ENCODE assay signal across 8 cellular contexts in the genomic region with DNA sequence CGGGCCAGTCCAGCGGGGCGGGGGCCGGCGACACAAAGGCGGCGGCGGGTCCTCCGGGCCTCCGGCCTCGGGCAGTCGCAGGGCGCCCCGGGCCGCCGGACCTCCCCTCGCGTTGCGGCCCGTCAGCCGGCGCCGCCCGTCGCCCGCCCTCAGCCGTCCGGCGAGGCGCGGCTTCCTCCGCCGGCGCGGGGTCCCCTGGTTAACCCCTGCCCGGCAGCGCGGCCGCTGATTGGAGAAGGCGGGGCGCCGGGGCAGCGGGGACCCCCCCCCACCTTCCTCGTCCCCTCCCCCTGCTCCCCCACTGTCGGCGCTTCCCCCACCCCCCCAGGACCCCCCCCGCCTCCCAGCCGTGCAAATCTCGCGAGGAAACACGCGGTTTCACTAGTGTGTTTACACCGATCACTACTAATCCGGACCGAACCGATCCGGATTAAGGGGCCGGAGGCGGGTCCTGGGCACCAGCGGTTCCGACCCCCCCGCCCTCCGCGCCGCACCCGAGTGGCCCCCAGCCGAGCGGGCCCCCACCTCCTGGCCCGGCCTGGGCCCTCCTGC. TPM values are rescaled to one million over a fixed set of nuclear protein-coding genes. Genes with fewer than 3 reads are reported as not detected.
A peak's percentile ranks its signal among the peaks of the same experiment; 100 is the strongest.
DNase-seq lines count a peak whose midpoint lies in the region; ATAC-seq and TF ChIP-seq lines count a peak whose summit lies in the region.
"Not testable (repeated sequence)": the region's sequence is repeated elsewhere in the genome, so short reads cannot be mapped to it uniquely, and the experiment has no call there.

Gene TLK2 (plus strand): TSS at position 402 of the 552 bp plus-strand sequence. CDS start 2,301 bp downstream, outside the sequence.

- not testable (repeated sequence) for TF ChIP-seq CTCF in HL-60 (IDR thresholded peaks at IDR 0.05; ENCODE audit: insufficient read depth, low read length)

- peak within 1 kb of the TSS; percentile 71 for H3K27ac ChIP-seq in CD4-positive, alpha-beta memory T cell (ENCODE audit: low read depth, low read length)
- peak within 1 kb of the TSS; percentile 78 for H3K27ac ChIP-seq in HL-60 (replicated peaks)

- intact Hi-C loops in CD4-positive, alpha-beta memory T cell (cut with micrococcal nuclease) = loop anchor here (2.0 to 5.0 kb wide), 2 partner anchors 56 to 551 kb away; partner anchors contain the start of genes INTS2 and METTL2A

- H3K4me1 Mint-ChIP-seq in CD4-positive, alpha-beta memory T cell = peaks cover 19 to 47% (median 34%) of the 10 kb centered on the region in 4 donors
- H3K4me1 Mint-ChIP-seq in activated CD8-positive, alpha-beta memory T cell treated with anti-CD3 and anti-CD28 coated beads, Interleukin-2, amount 10 ng/mL, durations not matched to agents 7 days and 5 days = peaks cover 29% of the 10 kb centered on the region
- H3K4me1 Mint-ChIP-seq in effector memory CD8-positive, alpha-beta T cell (ENCODE audit: low read depth in 2 of 2) = peaks cover 19 to 24% of the 10 kb centered on the region in 2 donors

- peak within 1 kb of the TSS; percentile 89 to 96 (median 92) for H3K4me3 Mint-ChIP-seq in CD4-positive, alpha-beta memory T cell
- peak within 1 kb of the TSS; percentile 93 for H3K4me3 Mint-ChIP-seq in activated CD8-positive, alpha-beta memory T cell treated with anti-CD3 and anti-CD28 coated beads, Interleukin-2, amount 10 ng/mL, durations not matched to agents 7 days and 5 days
- peak within 1 kb of the TSS; percentile 82 to 84 for H3K4me3 Mint-ChIP-seq in effector memory CD8-positive, alpha-beta T cell

- DNase-seq in CD4-positive, alpha-beta memory T cell = peak; percentile 71 to 76 (median 74)
- DNase-seq in HL-60 (ENCODE audit: low read depth in 1 of 2, low spot score in 1 of 2) (peak; percentile 50 to 59), NOMO-1 treated with dmso at 0.1 percent for 144 hours (lab: John Stamatoyannopoulos, UW; ENCODE audit: unreplicated experiment) (peak; percentile 58), medulla oblongata (ENCODE audit: extremely low spot score) (peak; percentile 70)
- DNase-seq in activated CD8-positive, alpha-beta memory T cell treated with anti-CD3 and anti-CD28 coated beads, Interleukin-2, amount 10 ng/mL, durations not matched to agents 7 days and 5 days = peak; percentile 84
- DNase-seq in effector memory CD8-positive, alpha-beta T cell = peak; percentile 59 to 67 (median 60)
- DNase-seq in stimulated activated CD4-positive, alpha-beta T cell treated with anti-CD3 and anti-CD28 coated beads, TNF-alpha, amount 100 ng/mL, for 24 hours (ENCODE audit: low read depth in 3 of 3) = peak; percentile 50 to 76 (median 50)

- not testable (repeated sequence) for H3K9me3 Mint-ChIP-seq in CD4-positive, alpha-beta memory T cell; activated CD8-positive, alpha-beta memory T cell treated with anti-CD3 and anti-CD28 coated beads, Interleukin-2, amount 10 ng/mL, durations not matched to agents 7 days and 5 days (ENCODE audit: low read depth); effector memory CD8-positive, alpha-beta T cell

- H3K4me1 ChIP-seq in CD4-positive, alpha-beta memory T cell (ENCODE audit: insufficient read depth, low read length) = peaks cover 12% of the 10 kb centered on the region

- peak within 1 kb of the TSS; percentile 85 to 98 (median 97) for H3K27ac Mint-ChIP-seq in CD4-positive, alpha-beta memory T cell
- H3K27ac Mint-ChIP-seq in activated CD8-positive, alpha-beta memory T cell treated with anti-CD3 and anti-CD28 coated beads, Interleukin-2, amount 10 ng/mL, durations not matched to agents 7 days and 5 days = peak within 1 kb of the TSS; percentile 95
- peak within 1 kb of the TSS; percentile 90 to 94 for H3K27ac Mint-ChIP-seq in effector memory CD8-positive, alpha-beta T cell

- peak within 1 kb of the TSS; percentile 23 to 38 for H3K4me3 ChIP-seq in CD4-positive, alpha-beta memory T cell (ENCODE audit: low read length in 2 of 2)
- H3K4me3 ChIP-seq in HL-60 (replicated peaks; ENCODE audit: insufficient read depth, low read length) = peak within 1 kb of the TSS; percentile 49

- not testable (repeated sequence) for H3K36me3 ChIP-seq in CD4-positive, alpha-beta memory T cell (ENCODE audit: insufficient read depth, low read length)

- CTCF ChIA-PET in CD4-positive, alpha-beta memory T cell (lab: Charles Lee; ENCODE audit: partially characterized antibody); activated CD8-positive, alpha-beta memory T cell treated with anti-CD3 and anti-CD28 coated beads, Interleukin-2, amount 10 ng/mL, durations not matched to agents 7 days and 5 days (lab: Charles Lee): not testable (repeated sequence)

- POLR2A ChIA-PET in CD4-positive, alpha-beta memory T cell (lab: Charles Lee; ENCODE audit: partially characterized antibody) = not testable (repeated sequence)

- H3K36me3 Mint-ChIP-seq in CD4-positive, alpha-beta memory T cell = peaks cover 4 to 30% of the 10 kb centered on the region in 2 donors
- peaks cover 21% of the 10 kb centered on the region for H3K36me3 Mint-ChIP-seq in activated CD8-positive, alpha-beta memory T cell treated with anti-CD3 and anti-CD28 coated beads, Interleukin-2, amount 10 ng/mL, durations not matched to agents 7 days and 5 days
- peaks cover 42% of the 10 kb centered on the region for H3K36me3 Mint-ChIP-seq in effector memory CD8-positive, alpha-beta T cell (ENCODE audit: insufficient read depth)

- peak; percentile 48 for ATAC-seq in GM19468 (IDR thresholded peaks at IDR 0.05; ENCODE audit: extremely low read depth, unreplicated experiment)
- ATAC-seq in activated CD8-positive, alpha-beta memory T cell treated with anti-CD3 and anti-CD28 coated beads, Interleukin-2, amount 10 ng/mL, durations not matched to agents 7 days and 5 days = peak; percentile 79
- peak; percentile 67 for ATAC-seq in effector memory CD8-positive, alpha-beta T cell (replicated peaks)

- H3K27me3 ChIP-seq in CD4-positive, alpha-beta memory T cell (ENCODE audit: insufficient read depth, low read length); HL-60 (ENCODE audit: insufficient read depth, poor library complexity, severe bottlenecking): not testable (repeated sequence)

- not testable (repeated sequence) for H3K9me3 ChIP-seq in CD4-positive, alpha-beta memory T cell (ENCODE audit: control insufficient read depth in 1 of 2, low read length in 2 of 2)

- not testable (repeated sequence) for H3K27me3 Mint-ChIP-seq in CD4-positive, alpha-beta memory T cell; activated CD8-positive, alpha-beta memory T cell treated with anti-CD3 and anti-CD28 coated beads, Interleukin-2, amount 10 ng/mL, durations not matched to agents 7 days and 5 days; effector memory CD8-positive, alpha-beta T cell

RNA-seq across cellular contexts. Expression of gene TLK2, which starts in this region (rescaled TPM):
- total RNA-seq in CD4-positive, alpha-beta memory T cell = 10 to 100 TPM; 64.3 to 67.7 TPM
- 10 to 100 TPM in 1 of 2 donors, 1 to 10 TPM in 1; 2.4 to 15.9 TPM for polyA plus RNA-seq in CD4-positive, alpha-beta memory T cell
- 10 to 100 TPM; 42.0 to 43.9 TPM for total RNA-seq in activated CD8-positive, alpha-beta memory T cell treated with anti-CD3 and anti-CD28 coated beads, Interleukin-2, amount 10 ng/mL, durations not matched to agents 7 days and 5 days

Comparison
In these comparisons a context has a peak if more than half of its experiments do, and no peak if none do; other contexts are left out.
1. Peak in every context shown above with its lines: DNase-seq, ATAC-seq, H3K4me3 ChIP-seq and H3K27ac ChIP-seq.